ENCODE assay signal across 34 cellular contexts in the genomic region with DNA sequence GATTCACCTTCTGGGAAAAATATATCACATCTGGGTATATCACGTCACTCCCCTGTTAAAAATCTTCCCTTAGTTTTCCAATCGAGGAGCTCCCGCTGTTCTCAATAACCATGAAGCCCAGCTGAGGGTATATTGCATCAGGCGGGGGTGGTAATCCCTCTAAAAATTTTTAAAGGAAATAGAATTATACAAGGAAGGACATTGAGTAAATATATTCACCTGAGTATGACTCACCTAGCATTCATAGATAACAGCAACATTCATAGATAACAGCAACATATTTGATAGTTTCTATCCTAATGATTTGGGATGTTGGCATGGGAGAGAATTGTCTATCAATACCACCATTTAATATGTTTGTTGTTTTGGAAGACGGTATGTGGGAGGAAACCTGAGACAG.
"Had no signal": no experiment of that assay in that cellular context is flagged by ENCODE, and none has a peak within 500 bp of the region (broad histone marks: within the 10 kb centered on the region; RNA-seq: fewer than 3 reads in every experiment).

No MANE protein-coding gene starts in this region.

- H3K4me1 Mint-ChIP-seq: activated CD4-positive, alpha-beta T cell treated with anti-CD3 and anti-CD28 coated beads for 36 hours; activated CD4-positive, alpha-beta T cell treated with anti-CD3 and anti-CD28 coated beads, Interleukin-2, amount 10 ng/mL, durations not matched to agents 24 days and 14 days; activated CD8-positive, alpha-beta memory T cell treated with anti-CD3 and anti-CD28 coated beads, Interleukin-2, amount 10 ng/mL, durations not matched to agents 7 days and 5 days; activated naive CD4-positive, alpha-beta T cell treated with anti-CD3 and anti-CD28 coated beads, Interleukin-2, amount 50 U/mL, for 24 hours; activated naive CD8-positive, alpha-beta T cell treated with anti-CD3 and anti-CD28 coated beads for 36 hours; activated naive CD8-positive, alpha-beta T cell treated with anti-CD3 and anti-CD28 coated beads, Interleukin-2, amount 50 U/mL, for 24 hours; brain; central memory CD8-positive, alpha-beta T cell had no signal

- H3K27ac ChIP-seq: adrenal gland, breast epithelium, coronary artery, dorsolateral prefrontal cortex, gastrocnemius medialis, heart left ventricle had no signal

- H3K27me3 ChIP-seq: adrenal gland, breast epithelium, gastrocnemius medialis, heart left ventricle had no signal

- H3K9me3 ChIP-seq: adrenal gland, breast epithelium, gastrocnemius medialis had no signal

- H3K36me3 ChIP-seq: adrenal gland, breast epithelium, gastrocnemius medialis, heart left ventricle had no signal

- H3K27me3 Mint-ChIP-seq: activated CD4-positive, alpha-beta memory T cell treated with anti-CD3 and anti-CD28 coated beads for 36 hours; activated CD4-positive, alpha-beta T cell treated with anti-CD3 and anti-CD28 coated beads, Interleukin-2, amount 10 ng/mL, durations not matched to agents 24 days and 14 days; activated CD8-positive, alpha-beta memory T cell treated with anti-CD3 and anti-CD28 coated beads, Interleukin-2, amount 10 ng/mL, durations not matched to agents 7 days and 5 days; activated naive CD8-positive, alpha-beta T cell treated with anti-CD3 and anti-CD28 coated beads for 36 hours; activated naive CD8-positive, alpha-beta T cell treated with anti-CD3 and anti-CD28 coated beads, Interleukin-2, amount 50 U/mL, for 24 hours; central memory CD8-positive, alpha-beta T cell; dendritic cell treated with granulocyte-macrophage colony-stimulating factor and Interleukin-4, amounts not matched to agents 40 ng/mL and 50 ng/mL, for 4 days had no signal

- H3K4me3 ChIP-seq: adrenal gland, breast epithelium, coronary artery, dorsolateral prefrontal cortex, gastrocnemius medialis, heart left ventricle had no signal

- H3K36me3 Mint-ChIP-seq: activated CD4-positive, alpha-beta memory T cell treated with anti-CD3 and anti-CD28 coated beads for 36 hours; activated CD8-positive, alpha-beta memory T cell treated with anti-CD3 and anti-CD28 coated beads, Interleukin-2, amount 10 ng/mL, durations not matched to agents 7 days and 5 days; activated naive CD4-positive, alpha-beta T cell treated with anti-CD3 and anti-CD28 coated beads, Interleukin-2, amount 50 U/mL, for 24 hours; activated naive CD8-positive, alpha-beta T cell treated with anti-CD3 and anti-CD28 coated beads for 36 hours; brain had no signal

- H3K27ac Mint-ChIP-seq: activated CD4-positive, alpha-beta memory T cell treated with anti-CD3 and anti-CD28 coated beads for 36 hours; activated CD4-positive, alpha-beta T cell treated with anti-CD3 and anti-CD28 coated beads for 36 hours; activated CD4-positive, alpha-beta T cell treated with anti-CD3 and anti-CD28 coated beads, Interleukin-2, amount 10 ng/mL, durations not matched to agents 24 days and 14 days; activated CD8-positive, alpha-beta memory T cell treated with anti-CD3 and anti-CD28 coated beads, Interleukin-2, amount 10 ng/mL, durations not matched to agents 7 days and 5 days; activated CD8-positive, alpha-beta T cell treated with anti-CD3 and anti-CD28 coated beads, Interleukin-2, amount 10 ng/mL, durations not matched to agents 7 days and 5 days; activated naive CD4-positive, alpha-beta T cell treated with anti-CD3 and anti-CD28 coated beads for 36 hours; activated naive CD4-positive, alpha-beta T cell treated with anti-CD3 and anti-CD28 coated beads, Interleukin-2, amount 50 U/mL, for 24 hours; activated naive CD8-positive, alpha-beta T cell treated with anti-CD3 and anti-CD28 coated beads for 36 hours; activated naive CD8-positive, alpha-beta T cell treated with anti-CD3 and anti-CD28 coated beads, Interleukin-2, amount 50 U/mL, for 24 hours; activated T-helper 1 cell treated with anti-CD3 and anti-CD28 coated beads, Interleukin-12 subunit alpha, Interleukin-12 subunit beta, Interleukin-2, Interleukin-4 antibody, amounts not matched to agents 30 ng/mL and 10 ng/mL and 1 ng/mL, durations not matched to agents 14 hours and 24 hours and 36 hours; activated T-helper 2 cell treated with anti-CD3 and anti-CD28 coated beads, Interferon-gamma antibody, Interleukin-2, Interleukin-4, amounts not matched to agents 10 μg/mL and 5 μg/mL and 100 μg/mL, durations not matched to agents 14 hours and 24 hours and 36 hours; brain; dendritic cell treated with granulocyte-macrophage colony-stimulating factor and Interleukin-4, amounts not matched to agents 40 ng/mL and 50 ng/mL, for 4 days; endodermal cell had no signal

- DNase-seq: activated CD4-positive, alpha-beta memory T cell treated with anti-CD3 and anti-CD28 coated beads for 36 hours; activated CD4-positive, alpha-beta T cell treated with anti-CD3 and anti-CD28 coated beads for 36 hours; activated CD4-positive, alpha-beta T cell treated with anti-CD3 and anti-CD28 coated beads, Interleukin-2, amount 10 ng/mL, durations not matched to agents 24 days and 14 days; activated CD4-positive, CD25-positive, alpha-beta regulatory T cell; activated CD4-positive, CD25-positive, alpha-beta regulatory T cell treated with anti-CD3 and anti-CD28 coated beads, Interleukin-2, amount 50 U/mL, for 72 hours; activated CD8-positive, alpha-beta memory T cell treated with anti-CD3 and anti-CD28 coated beads, Interleukin-2, amount 10 ng/mL, durations not matched to agents 7 days and 5 days; activated CD8-positive, alpha-beta memory T cell treated with anti-CD3 and anti-CD28 coated beads, Interleukin-2, amount 50 U/mL, for 4 hours; activated CD8-positive, alpha-beta T cell treated with anti-CD3 and anti-CD28 coated beads, Interleukin-2, amount 10 ng/mL, durations not matched to agents 7 days and 5 days; activated effector memory CD4-positive, alpha-beta T cell treated with anti-CD3 and anti-CD28 coated beads, Interleukin-2, amount 50 U/mL, for 16 hours; activated naive CD4-positive, alpha-beta T cell treated with anti-CD3 and anti-CD28 coated beads for 36 hours; activated naive CD8-positive, alpha-beta T cell treated with anti-CD3 and anti-CD28 coated beads for 36 hours; activated naive CD8-positive, alpha-beta T cell treated with anti-CD3 and anti-CD28 coated beads, Interleukin-2, amount 50 U/mL, for 24 hours; activated T-cell treated with anti-CD3 and anti-CD28 coated beads, Interleukin-2, amount 50 U/mL, for 1 hour; activated T-cell treated with anti-CD3 and anti-CD28 coated beads, Interleukin-2, amount 50 U/mL, for 48 hours; adrenal gland; amygdala; aorta; dorsolateral prefrontal cortex; effector memory CD4-positive, alpha-beta T cell; endodermal cell; foreskin fibroblast; gastrocnemius medialis; glutamatergic neuron; heart left ventricle; T-helper 2 cell had no signal

- ATAC-seq: activated CD4-positive, alpha-beta T cell treated with anti-CD3 and anti-CD28 coated beads for 36 hours; activated CD8-positive, alpha-beta memory T cell treated with anti-CD3 and anti-CD28 coated beads, Interleukin-2, amount 10 ng/mL, durations not matched to agents 7 days and 5 days; activated CD8-positive, alpha-beta T cell treated with anti-CD3 and anti-CD28 coated beads, Interleukin-2, amount 10 ng/mL, durations not matched to agents 7 days and 5 days; activated naive CD8-positive, alpha-beta T cell treated with anti-CD3 and anti-CD28 coated beads, Interleukin-2, amount 50 U/mL, for 24 hours; esophagus mucosa; gastrocnemius medialis; heart left ventricle had no signal

- H3K4me1 ChIP-seq: adrenal gland, breast epithelium, gastrocnemius medialis, heart left ventricle had no signal

- H3K9me3 Mint-ChIP-seq: activated CD4-positive, alpha-beta memory T cell treated with anti-CD3 and anti-CD28 coated beads for 36 hours; activated CD4-positive, alpha-beta T cell treated with anti-CD3 and anti-CD28 coated beads, Interleukin-2, amount 10 ng/mL, durations not matched to agents 24 days and 14 days; activated naive CD8-positive, alpha-beta T cell treated with anti-CD3 and anti-CD28 coated beads, Interleukin-2, amount 50 U/mL, for 24 hours; dendritic cell treated with granulocyte-macrophage colony-stimulating factor and Interleukin-4, amounts not matched to agents 40 ng/mL and 50 ng/mL, for 4 days; endodermal cell had no signal

- H3K4me3 Mint-ChIP-seq: activated CD4-positive, alpha-beta memory T cell treated with anti-CD3 and anti-CD28 coated beads for 36 hours; activated CD4-positive, alpha-beta T cell treated with anti-CD3 and anti-CD28 coated beads for 36 hours; activated CD4-positive, alpha-beta T cell treated with anti-CD3 and anti-CD28 coated beads, Interleukin-2, amount 10 ng/mL, durations not matched to agents 24 days and 14 days; activated CD8-positive, alpha-beta memory T cell treated with anti-CD3 and anti-CD28 coated beads, Interleukin-2, amount 10 ng/mL, durations not matched to agents 7 days and 5 days; activated CD8-positive, alpha-beta T cell treated with anti-CD3 and anti-CD28 coated beads, Interleukin-2, amount 10 ng/mL, durations not matched to agents 7 days and 5 days; activated naive CD4-positive, alpha-beta T cell treated with anti-CD3 and anti-CD28 coated beads for 36 hours; activated naive CD4-positive, alpha-beta T cell treated with anti-CD3 and anti-CD28 coated beads, Interleukin-2, amount 50 U/mL, for 24 hours; activated naive CD8-positive, alpha-beta T cell treated with anti-CD3 and anti-CD28 coated beads for 36 hours; activated naive CD8-positive, alpha-beta T cell treated with anti-CD3 and anti-CD28 coated beads, Interleukin-2, amount 50 U/mL, for 24 hours; activated T-helper 1 cell treated with anti-CD3 and anti-CD28 coated beads, Interleukin-12 subunit alpha, Interleukin-12 subunit beta, Interleukin-2, Interleukin-4 antibody, amounts not matched to agents 30 ng/mL and 10 ng/mL and 1 ng/mL, durations not matched to agents 14 hours and 24 hours and 36 hours; brain; central memory CD8-positive, alpha-beta T cell; dendritic cell treated with granulocyte-macrophage colony-stimulating factor and Interleukin-4, amounts not matched to agents 40 ng/mL and 50 ng/mL, for 4 days; endodermal cell had no signal
